In genomic region chr1:3116560-3116959, GRCh38 we compare ENCODE assay signal across 1 cellular context.
TF ChIP-seq lines count a peak whose summit lies in the region.

No MANE protein-coding gene starts in this region.

TF ChIP-seq in H1, 55 proteins besides CTCF, POLR2A, EP300 and RAD21:
- TF ChIP-seq JUN (IDR thresholded peaks at IDR 0.05; ENCODE audit: low read depth, low read length) (no peak), TEAD4 (IDR thresholded peaks at IDR 0.05; ENCODE audit: low read depth, low read length) (no peak), MAX (IDR thresholded peaks at IDR 0.05) (no peak), ATF2 (IDR thresholded peaks at IDR 0.05; ENCODE audit: low read length) (no peak), ASH2L (IDR thresholded peaks at IDR 0.05; ENCODE audit: low read length) (no peak), CHD2 (IDR thresholded peaks at IDR 0.05; ENCODE audit: low read length) (no peak), CEBPB (IDR thresholded peaks at IDR 0.05; ENCODE audit: low read depth, low read length) (no peak), TCF12 (IDR thresholded peaks at IDR 0.05; ENCODE audit: low read depth, low read length) (no peak), E2F6 (IDR thresholded peaks at IDR 0.05) (no peak), HDAC2 (IDR thresholded peaks at IDR 0.05; ENCODE audit: borderline replicate concordance in 1 of 2, low read depth in 2 of 2, low read length in 2 of 2) (no peak)
